In the genomic region with DNA sequence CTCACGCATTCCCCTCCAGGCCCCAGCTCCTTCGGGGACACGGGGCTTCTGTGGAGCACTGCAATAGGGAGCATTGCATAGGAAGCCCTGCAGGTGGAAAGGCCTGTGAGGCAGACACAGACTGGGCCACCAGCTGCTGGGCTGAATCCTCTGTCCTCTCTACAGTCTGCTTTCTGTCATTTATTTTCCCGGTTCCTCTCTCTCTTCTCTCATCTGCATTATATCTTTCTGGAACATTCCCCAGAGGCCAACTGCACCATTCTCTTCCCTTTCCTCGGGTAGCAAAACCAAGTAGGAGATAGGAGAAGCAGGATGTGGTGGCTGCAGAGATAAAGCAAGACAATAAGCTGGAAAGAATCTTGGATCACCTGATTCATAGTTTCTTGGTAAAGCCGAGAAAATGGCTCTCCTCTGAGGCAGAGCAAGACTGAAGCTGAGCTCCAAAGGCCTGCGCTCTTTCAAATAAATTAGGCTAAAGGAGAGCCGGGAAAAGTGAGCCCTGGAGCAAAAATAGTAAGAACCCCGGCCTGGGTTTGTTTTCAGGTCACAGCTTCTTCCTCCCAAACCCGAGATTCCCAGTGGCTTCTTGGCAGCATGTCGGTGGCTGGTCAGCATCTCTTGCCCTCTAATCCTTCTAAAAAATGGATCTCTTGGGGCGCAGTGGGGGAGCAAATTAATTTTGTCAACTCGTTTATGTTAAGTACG, we compare ENCODE assay signal across 10 cellular contexts. TPM values are rescaled to one million over a fixed set of nuclear protein-coding genes. Genes with fewer than 3 reads are reported as not detected.
DNase-seq lines count a peak whose midpoint lies in the region; ATAC-seq and TF ChIP-seq lines count a peak whose summit lies in the region.
"Had no signal": no experiment of that assay in that cellular context is flagged by ENCODE, and none has a peak within 500 bp of the region (broad histone marks: within the 10 kb centered on the region; RNA-seq: fewer than 3 reads in every experiment).

No MANE protein-coding gene starts in this region.

- H3K4me1 Mint-ChIP-seq in type B pancreatic cell (ENCODE audit: unreplicated experiment), result peaks cover 19% of the 10 kb centered on the region

- H3K9me3 Mint-ChIP-seq in type B pancreatic cell, result peaks cover 4% of the 10 kb centered on the region

- no peaks in the 10 kb centered on the region for H3K79me2 ChIP-seq in PC-9 (ENCODE audit: low read depth)

- CTCF ChIA-PET in PC-9 (lab: Charles Lee), result interaction anchor here (0.6 to 0.9 kb wide), 4 partner anchors 31 to 127 kb away, joined by 3 read pairs; no protein-coding TSS in a partner anchor

- H3F3A ChIP-seq in PC-9 (ENCODE audit: insufficient read depth, low read depth), result peaks cover 10% of the 10 kb centered on the region; the same call in 1 of the 2 replicates

- POLR2A ChIA-PET in PC-9 (lab: Charles Lee; ENCODE audit: unreplicated experiment), result no interaction called here

- H3K4me3 Mint-ChIP-seq in type B pancreatic cell, result no peak overlapping the region

- peak overlapping the region; percentile 55; the same call in 1 of the 2 replicates for H2AFZ ChIP-seq in PC-9

- TF ChIP-seq CTCF in PC-9 (conservative IDR thresholded peaks at IDR 0.05) (no peak), coronary artery (IDR thresholded peaks at IDR 0.05) (no peak), lung (IDR thresholded peaks at IDR 0.05; ENCODE audit: control extremely low read depth, extremely low read depth) (no peak), type B pancreatic cell (conservative IDR thresholded peaks at IDR 0.05) (no peak)

- H3K27me3 Mint-ChIP-seq in type B pancreatic cell, result no peaks in the 10 kb centered on the region

- intact Hi-C loops in PC-9 (cut with micrococcal nuclease; ENCODE audit: unreplicated experiment), result loop anchor here (1.0 kb wide), 7 partner anchors 86 to 359 kb away; a partner anchor contains a TSS

- H3K36me3 ChIP-seq in PC-9 (ENCODE audit: low read depth), result no peaks in the 10 kb centered on the region
- no peaks in the 10 kb centered on the region for H3K36me3 ChIP-seq in lung (ENCODE audit: control insufficient read depth in 2 of 2, insufficient read depth in 2 of 2, low read length in 2 of 2)

- WGBS in lung, 2 donors, result 63 to 75% methylated on average over 14 of the region's 14 CpGs

- DNase-seq in PC-9 (no peak), coronary artery (ENCODE audit: low spot score) (no peak), lung (ENCODE audit: low spot score) (no peak), type B pancreatic cell (ENCODE audit: extremely low spot score, unreplicated experiment) (no peak), iPS-NIHi7 (ENCODE audit: extremely low spot score) (no peak), activated gamma-delta T cell (lab: John Stamatoyannopoulos, UW) (no peak), NCI-H2227 treated with DMSO at 0.1 percent for 48 hours (lab: John Stamatoyannopoulos, UW) (no peak)
- DNase-seq: activated T-cell treated with anti-CD3 and anti-CD28 coated beads for 4 hours; effector CD4-positive, alpha-beta T cell; stimulated activated naive CD4-positive, alpha-beta T cell treated with Interleukin-2 at 50 U/mL for 16 hours had no signal

- 0 out of 2 replicates have a peak overlapping the region, but pooled peaks have one; percentile 10 for H3K4me2 ChIP-seq in PC-9

- no peak for ATAC-seq in lung (ENCODE audit: insufficient read depth, low FRiP score)

- H3K27me3 ChIP-seq in PC-9 (ENCODE audit: insufficient read depth, low read depth) (no peaks in the 10 kb centered on the region), lung (ENCODE audit: control insufficient read depth, insufficient read depth) (no peaks in the 10 kb centered on the region)

- no TSS peak for BruUV-seq in PC-9 (replicated peaks; lab: Mats Ljungman, UMichigan)

- H3K4me3 ChIP-seq in PC-9, result no peak overlapping the region
- no peak overlapping the region for H3K4me3 ChIP-seq in coronary artery
- H3K4me3 ChIP-seq in lung, result no peak overlapping the region

- H3K9me2 ChIP-seq in PC-9 (ENCODE audit: insufficient read depth), result no peaks in the 10 kb centered on the region

- H3K4me1 ChIP-seq in PC-9 (replicated peaks; ENCODE audit: insufficient read depth) (peaks cover 22% of the 10 kb centered on the region), lung (ENCODE audit: control insufficient read depth in 2 of 2, insufficient read depth in 2 of 2, low read length in 2 of 2) (peaks cover 0 to 2% of the 10 kb centered on the region in 2 donors)

- H3K9me3 ChIP-seq in PC-9 (ENCODE audit: insufficient read depth, low read depth) (no peaks in the 10 kb centered on the region), lung (ENCODE audit: control insufficient read depth in 2 of 2, insufficient read depth in 1 of 2, low read length in 1 of 2) (no peaks in the 10 kb centered on the region)

- H3K27ac Mint-ChIP-seq in type B pancreatic cell, result peak overlapping the region; percentile 87

- H3K27ac ChIP-seq in PC-9 (peak overlapping the region; percentile 46), coronary artery (peak overlapping the region; percentile 63 to 80), lung (ENCODE audit: low read depth in 1 of 2, low read length in 1 of 2) (peak overlapping the region; percentile 53 to 64)

- H4K20me1 ChIP-seq in PC-9 (ENCODE audit: insufficient read depth), result no peaks in the 10 kb centered on the region

- H3K36me3 Mint-ChIP-seq in type B pancreatic cell, result no peaks in the 10 kb centered on the region

RNA-seq across cellular contexts. Expression of a gene that starts 5.3 kb away (rescaled TPM):
- total RNA-seq in PC-9 (2021), result not detected in 2 replicates
- total RNA-seq in lung, result 1 to 10 TPM; 1.9 to 2.2 TPM
- polyA plus RNA-seq in lung, result 1 to 10 TPM in 1 of 2 donors, under 1 TPM in 1; 0.22 to 4.4 TPM
- total RNA-seq in type B pancreatic cell (ENCODE audit: low replicate concordance), result 18.1 and 97.1 TPM in 2 replicates
